In the genomic region with DNA sequence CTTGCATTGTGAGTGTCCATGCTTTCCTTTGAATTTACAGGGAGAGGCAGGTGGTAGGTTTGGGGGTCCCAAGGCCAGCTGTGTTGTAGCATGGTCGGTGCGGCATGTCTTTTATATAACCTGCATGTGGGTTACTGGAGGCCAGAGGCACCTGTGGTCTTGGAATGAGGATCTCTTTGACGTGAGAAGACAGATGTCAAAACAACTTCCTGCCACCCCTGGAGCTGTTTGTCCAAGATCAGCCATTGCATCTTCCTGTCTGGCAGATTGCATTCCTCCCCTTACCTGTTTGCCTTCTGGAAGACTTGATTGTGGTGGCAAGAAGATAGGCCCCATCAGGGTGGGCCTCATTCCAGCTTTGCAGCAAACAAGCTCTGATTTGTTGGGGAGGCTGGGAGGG, we compare ENCODE assay signal across 21 cellular contexts.
DNase-seq lines count a peak whose midpoint lies in the region; ATAC-seq and TF ChIP-seq lines count a peak whose summit lies in the region.
"Had no signal": no experiment of that assay in that cellular context is flagged by ENCODE, and none has a peak within 500 bp of the region (broad histone marks: within the 10 kb centered on the region; RNA-seq: fewer than 3 reads in every experiment).

No MANE protein-coding gene starts in this region.

- no peaks in the 10 kb centered on the region for H3K27me3 Mint-ChIP-seq in Caco-2 (ENCODE audit: insufficient read depth, unreplicated experiment)
- no peaks in the 10 kb centered on the region for H3K27me3 Mint-ChIP-seq in brain
- no peaks in the 10 kb centered on the region for H3K27me3 Mint-ChIP-seq in stimulated activated memory B cell treated with anti-CD40 and anti-IgM and Interleukin-4, amounts not matched to agents 10 μg/mL and 1 μg/mL and 100 μg/mL, for 72 hours
- H3K27me3 Mint-ChIP-seq: B cell, IgD-negative memory B cell had no signal

- intact Hi-C loops in Caco-2 (cut with micrococcal nuclease; ENCODE audit: unreplicated experiment) = loop anchor here (10.0 kb wide), 1 partner anchor 297 kb away; no protein-coding TSS in a partner anchor

- H2AFZ ChIP-seq in Karpas-422 (ENCODE audit: low read length) = no peak overlapping the region
- H2AFZ ChIP-seq in trophoblast cell (ENCODE audit: insufficient read depth, low read length, poor library complexity) = no peak overlapping the region
- H2AFZ ChIP-seq: GM23338 had no signal

- H3K23ac ChIP-seq in trophoblast cell (ENCODE audit: low read length) = no peak overlapping the region

- H3K79me2 ChIP-seq in Karpas-422 (ENCODE audit: low read length) (peaks cover 97% of the 10 kb centered on the region), trophoblast cell (ENCODE audit: control insufficient read depth, insufficient read depth, low read length, poor library complexity) (peaks cover 6% of the 10 kb centered on the region)

- H4K20me1 ChIP-seq in Karpas-422 (ENCODE audit: insufficient read depth, low read depth, low read length) = no peaks in the 10 kb centered on the region

- TF ChIP-seq CTCF in Caco-2 (IDR thresholded peaks at IDR 0.05; ENCODE audit: insufficient read depth in 1 of 2, low read depth in 1 of 2, low read length in 1 of 2, severe bottlenecking in 1 of 2, unreplicated experiment in 1 of 2) (no peak), brain (conservative IDR thresholded peaks at IDR 0.05) (no peak), coronary artery (IDR thresholded peaks at IDR 0.05) (no peak)

- peak overlapping the region; percentile 41 for H2BK120ac ChIP-seq in trophoblast cell (ENCODE audit: insufficient read depth, low read length, poor library complexity)

- no TSS peak for BruUV-seq in Caco-2 (replicated peaks; lab: Mats Ljungman, UMichigan)

- DNase-seq in Caco-2 (no peak), Karpas-422 (no peak), trophoblast cell (peak; percentile 49 to 63), HPDE6-E6E7 (ENCODE audit: extremely low spot score) (no peak), coronary artery (ENCODE audit: low spot score) (no peak)
- DNase-seq: GDM1, HCEC 1CT, MM.1S, NCI-H1694, NCI-H2029 treated with DMSO at 0.1 percent for 48 hours, NCI-H446 treated with DMSO at 0.1 percent for 48 hours, NCI-H526, SHP77 treated with DMSO at 0.1 percent for 48 hours had no signal

- peaks cover 31% of the 10 kb centered on the region for H3K79me1 ChIP-seq in trophoblast cell (ENCODE audit: low read length)

- peak overlapping the region; percentile 31 for H3K27ac ChIP-seq in Karpas-422 (ENCODE audit: low read length)
- peak overlapping the region; percentile 94 for H3K27ac ChIP-seq in trophoblast cell (ENCODE audit: low read depth, low read length)
- no peak overlapping the region for H3K27ac ChIP-seq in coronary artery
- H3K27ac ChIP-seq: RWPE1 had no signal

- H3K27me3 ChIP-seq in Caco-2 (replicated peaks; ENCODE audit: control insufficient read depth, insufficient read depth, low read length) = no peaks in the 10 kb centered on the region
- H3K27me3 ChIP-seq in Karpas-422 (ENCODE audit: low read length) = no peaks in the 10 kb centered on the region
- H3K27me3 ChIP-seq in trophoblast cell (ENCODE audit: insufficient read depth, low read length) = no peaks in the 10 kb centered on the region

- H3K9me3 Mint-ChIP-seq in Caco-2 (ENCODE audit: unreplicated experiment) (no peaks in the 10 kb centered on the region), brain (no peaks in the 10 kb centered on the region)
- no peaks in the 10 kb centered on the region for H3K9me3 Mint-ChIP-seq in stimulated activated memory B cell treated with anti-CD40 and anti-IgM and Interleukin-4, amounts not matched to agents 10 μg/mL and 1 μg/mL and 100 μg/mL, for 72 hours
- H3K9me3 Mint-ChIP-seq: GM23338, IgD-negative memory B cell had no signal

- H3K4ac ChIP-seq in trophoblast cell (ENCODE audit: low read depth, low read length) = peak overlapping the region; percentile 45

- H3K4me2 ChIP-seq in Karpas-422 (ENCODE audit: low read depth, low read length, poor library complexity, severe bottlenecking) (no peak overlapping the region), trophoblast cell (ENCODE audit: low read length) (no peak overlapping the region)

- POLR2A ChIA-PET in Caco-2 (lab: Charles Lee) = no interaction called here

- peak overlapping the region; percentile 32 for H2AK5ac ChIP-seq in trophoblast cell (ENCODE audit: low read length)

- no peak overlapping the region for H3K9ac ChIP-seq in Karpas-422 (ENCODE audit: low read length)
- no peak overlapping the region for H3K9ac ChIP-seq in trophoblast cell (ENCODE audit: low read length)

- peak overlapping the region; percentile 70 for H3K18ac ChIP-seq in trophoblast cell (ENCODE audit: low read length)

- H3K36me3 Mint-ChIP-seq in Caco-2 (ENCODE audit: insufficient read depth, unreplicated experiment) (peaks cover 41% of the 10 kb centered on the region), brain (peaks cover 18% of the 10 kb centered on the region)
- H3K36me3 Mint-ChIP-seq in stimulated activated memory B cell treated with anti-CD40 and anti-IgM and Interleukin-4, amounts not matched to agents 10 μg/mL and 1 μg/mL and 100 μg/mL, for 72 hours = peaks cover 35% of the 10 kb centered on the region

- H3K27ac Mint-ChIP-seq in Caco-2 (ENCODE audit: unreplicated experiment) (peak overlapping the region; percentile 33), brain (peak overlapping the region in 3 of 5 experiments; percentile 40 to 81 (median 64))
- no peak overlapping the region for H3K27ac Mint-ChIP-seq in stimulated activated memory B cell treated with anti-CD40 and anti-IgM and Interleukin-4, amounts not matched to agents 10 μg/mL and 1 μg/mL and 100 μg/mL, for 72 hours
- H3K27ac Mint-ChIP-seq: B cell, IgD-negative memory B cell had no signal

- ATAC-seq in GM18519 (IDR thresholded peaks at IDR 0.05; ENCODE audit: low FRiP score, unreplicated experiment) = no peak
- no peak for ATAC-seq in stimulated activated memory B cell treated with anti-CD40 and anti-IgM and Interleukin-4, amounts not matched to agents 10 μg/mL and 1 μg/mL and 100 μg/mL, for 72 hours
- ATAC-seq: GM12878 had no signal

- peaks cover 45% of the 10 kb centered on the region for H3K4me1 Mint-ChIP-seq in Caco-2 (ENCODE audit: low read depth, unreplicated experiment)
- peaks cover 92% of the 10 kb centered on the region for H3K4me1 Mint-ChIP-seq in brain
- peaks cover 30% of the 10 kb centered on the region for H3K4me1 Mint-ChIP-seq in stimulated activated memory B cell treated with anti-CD40 and anti-IgM and Interleukin-4, amounts not matched to agents 10 μg/mL and 1 μg/mL and 100 μg/mL, for 72 hours

- H3K4me3 ChIP-seq in Caco-2 (ENCODE audit: low read depth, low read length) (no peak overlapping the region), Karpas-422 (ENCODE audit: low read length) (no peak overlapping the region), trophoblast cell (ENCODE audit: low read depth, low read length) (no peak overlapping the region), coronary artery (no peak overlapping the region)
- H3K4me3 ChIP-seq: GM12878, GM23338 had no signal

- peak overlapping the region; percentile 76 for H3K14ac ChIP-seq in trophoblast cell (ENCODE audit: low read length)

- peak overlapping the region; percentile 84 for H2BK12ac ChIP-seq in trophoblast cell (ENCODE audit: low read length)

- H4K8ac ChIP-seq in trophoblast cell (ENCODE audit: low read depth, low read length) = peak overlapping the region; percentile 56

- CTCF ChIA-PET in Caco-2 (lab: Charles Lee) = interaction anchor here (0.9 kb wide), 1 partner anchor 189 kb away, joined by 5 read pairs; no protein-coding TSS in a partner anchor

- peaks cover 16% of the 10 kb centered on the region for H3K4me1 ChIP-seq in Caco-2
- peaks cover 63% of the 10 kb centered on the region for H3K4me1 ChIP-seq in Karpas-422 (ENCODE audit: low read length)
- H3K4me1 ChIP-seq in trophoblast cell (ENCODE audit: control insufficient read depth in 1 of 2, insufficient read depth in 2 of 2, low read length in 2 of 2) = peaks cover 28 to 35% of the 10 kb centered on the region in 2 experiments

- H3K4me3 Mint-ChIP-seq in Caco-2 (ENCODE audit: unreplicated experiment) (no peak overlapping the region), brain (no peak overlapping the region)
- H3K4me3 Mint-ChIP-seq in stimulated activated memory B cell treated with anti-CD40 and anti-IgM and Interleukin-4, amounts not matched to agents 10 μg/mL and 1 μg/mL and 100 μg/mL, for 72 hours = no peak overlapping the region
- H3K4me3 Mint-ChIP-seq: B cell, GM23338, IgD-negative memory B cell had no signal

- H4K91ac ChIP-seq in trophoblast cell (ENCODE audit: low read depth, low read length) = peak overlapping the region; percentile 95

- H3K9me3 ChIP-seq in Caco-2 = no peaks in the 10 kb centered on the region
- H3K9me3 ChIP-seq in Karpas-422 (ENCODE audit: low read length) = no peaks in the 10 kb centered on the region
- no peaks in the 10 kb centered on the region for H3K9me3 ChIP-seq in trophoblast cell (ENCODE audit: insufficient read depth, low read depth, low read length)

- no peaks in the 10 kb centered on the region for H3K9me2 ChIP-seq in Karpas-422 (replicated peaks; ENCODE audit: insufficient read depth, low read length)

- no CpG with 5 or more reads among the region's 3 CpGs for WGBS in trophoblast cell (ENCODE audit: extremely low coverage, insufficient coverage, insufficient read length)

- peak overlapping the region; percentile 93 for H2BK5ac ChIP-seq in trophoblast cell (ENCODE audit: low read depth, low read length, poor library complexity)

- no peaks in the 10 kb centered on the region; the same call in 1 of the 2 replicates for H3K36me3 ChIP-seq in Caco-2 (ENCODE audit: control insufficient read depth, insufficient read depth, low read length)
- no peaks in the 10 kb centered on the region for H3K36me3 ChIP-seq in Karpas-422 (ENCODE audit: insufficient read depth, low read length)
- H3K36me3 ChIP-seq in trophoblast cell (ENCODE audit: control insufficient read depth in 1 of 2, insufficient read depth in 2 of 2, low read length in 2 of 2) = no peaks in the 10 kb centered on the region

- H4K12ac ChIP-seq in trophoblast cell (ENCODE audit: low read depth, low read length) = peak overlapping the region; percentile 19

Comparison
In these comparisons a context has a peak if more than half of its experiments do, and no peak if none do; other contexts are left out.
1. DNase-seq: peak in trophoblast cell (2 of 2); none in Caco-2 (0 of 2), Karpas-422 (single experiment), HPDE6-E6E7 (single experiment) and coronary artery (single experiment).
2. H3K27ac ChIP-seq: peak in Karpas-422 (single experiment) and trophoblast cell (single experiment); none in coronary artery (0 of 2).